Comparison of ENCODE assay signal across 8 cellular contexts in the genomic region with DNA sequence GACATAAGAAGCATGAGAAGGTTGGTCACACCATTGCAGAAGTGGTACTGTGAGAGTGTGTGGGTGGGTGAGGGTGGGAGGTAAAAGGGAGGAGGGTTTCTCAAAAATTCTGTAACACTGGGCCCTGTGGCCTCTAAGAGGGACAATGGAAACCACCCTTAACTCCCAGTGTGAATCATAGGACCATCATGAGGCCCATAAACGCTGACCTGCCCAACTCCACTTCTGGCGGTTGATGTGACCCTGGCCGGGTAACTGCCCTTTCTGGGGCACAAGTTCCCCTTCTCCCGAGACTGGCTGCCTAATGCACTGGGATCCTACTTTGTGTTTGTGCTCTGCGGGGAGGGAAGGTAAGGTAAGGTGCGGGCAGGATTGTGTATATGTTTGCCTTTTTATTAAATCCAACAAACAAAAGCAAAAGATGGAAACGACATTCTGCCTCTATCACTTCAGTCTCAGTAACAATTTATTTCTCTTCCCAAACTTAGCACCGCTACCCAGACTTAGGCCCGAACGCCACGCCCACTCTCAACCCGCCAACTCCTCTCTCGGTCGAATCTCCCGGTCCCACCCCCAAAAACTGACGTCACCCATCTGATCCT. TPM values are rescaled to one million over a fixed set of nuclear protein-coding genes. Genes with fewer than 3 reads are reported as not detected.
A peak's percentile ranks its signal among the peaks of the same experiment; 100 is the strongest.
DNase-seq lines count a peak whose midpoint lies in the region; ATAC-seq, FAIRE-seq and TF ChIP-seq lines count a peak whose summit lies in the region.

No MANE protein-coding gene starts in this region.

- H4K20me1 ChIP-seq in H9 (ENCODE audit: control insufficient read depth, insufficient read depth, insufficient read length) (no peaks in the 10 kb centered on the region), Loucy (ENCODE audit: insufficient read depth, low read length, poor library complexity, severe bottlenecking) (no peaks in the 10 kb centered on the region)

- peaks cover 19 to 25% of the 10 kb centered on the region in 2 experiments for H3K4me1 Mint-ChIP-seq in H9

- H2BK5ac ChIP-seq in H9 (ENCODE audit: insufficient read length, low read length) (no peak overlapping the region), trophoblast cell (ENCODE audit: low read depth, low read length, poor library complexity) (no peak overlapping the region)

- peaks cover 15% of the 10 kb centered on the region for H3K23me2 ChIP-seq in H9 (ENCODE audit: insufficient read length, low read depth, low read length, poor library complexity, severe bottlenecking)

- peaks cover 3% of the 10 kb centered on the region; the same call in 1 of the 2 replicates for H3K4me1 ChIP-seq in H9 (ENCODE audit: insufficient read depth, low read length)
- H3K4me1 ChIP-seq in Loucy (ENCODE audit: insufficient read depth, low read length, poor library complexity, severe bottlenecking): peaks cover 11% of the 10 kb centered on the region
- H3K4me1 ChIP-seq in RWPE2 (ENCODE audit: insufficient read depth, poor library complexity, severe bottlenecking): peaks cover 4% of the 10 kb centered on the region
- peaks cover 4% of the 10 kb centered on the region for H3K4me1 ChIP-seq in cardiac muscle cell (ENCODE audit: low read depth)
- H3K4me1 ChIP-seq in trophoblast cell (ENCODE audit: control insufficient read depth in 1 of 2, insufficient read depth in 2 of 2, low read length in 2 of 2): peaks cover 6 to 12% of the 10 kb centered on the region in 2 experiments
- peaks cover 25% of the 10 kb centered on the region for H3K4me1 ChIP-seq in upper lobe of right lung

- H3K56ac ChIP-seq in H9 (ENCODE audit: insufficient read length, low read depth, low read length): no peak overlapping the region

- no peak overlapping the region for H2BK15ac ChIP-seq in H9 (ENCODE audit: low read depth, low read length)

- H3K9me2 ChIP-seq in Loucy (replicated peaks; ENCODE audit: low read depth, low read length): no peaks in the 10 kb centered on the region

- H4K12ac ChIP-seq in trophoblast cell (ENCODE audit: low read depth, low read length): no peak overlapping the region

- H3K27ac ChIP-seq in H9 (ENCODE audit: insufficient read length, low read depth, low read length) (peak overlapping the region; percentile 17), RWPE2 (ENCODE audit: poor library complexity, severe bottlenecking) (peak overlapping the region; percentile 81), cardiac muscle cell (peak overlapping the region; percentile 86), trophoblast cell (ENCODE audit: low read depth, low read length) (no peak overlapping the region), upper lobe of right lung (peak overlapping the region; percentile 92)

- H2BK12ac ChIP-seq in H9 (ENCODE audit: insufficient read length, low read depth, low read length) (no peak overlapping the region), trophoblast cell (ENCODE audit: low read length) (no peak overlapping the region)

- H4K8ac ChIP-seq in H9 (replicated peaks; ENCODE audit: insufficient read length, low read depth, low read length) (no peak overlapping the region), trophoblast cell (ENCODE audit: low read depth, low read length) (peak overlapping the region; percentile 70)

- peak; percentile 91 for FAIRE-seq in G401.6 (lab: Jason Lieb, UNC)

- no peak overlapping the region for H2BK120ac ChIP-seq in H9 (ENCODE audit: low read depth, low read length, poor library complexity, severe bottlenecking)
- no peak overlapping the region for H2BK120ac ChIP-seq in trophoblast cell (ENCODE audit: insufficient read depth, low read length, poor library complexity)

- peaks cover 20 to 42% (median 31%) of the 10 kb centered on the region in 3 experiments for H3K36me3 Mint-ChIP-seq in H9 (ENCODE audit: insufficient read depth in 1 of 3, low read depth in 3 of 3)

- peak overlapping the region; percentile 98 to 99 for H3K4me3 Mint-ChIP-seq in H9

- WGBS in H9 (ENCODE audit: extremely low coverage, insufficient read length, low lambda C conversion rate): no CpG with 5 or more reads among the region's 16 CpGs
- no CpG with 5 or more reads among the region's 16 CpGs for WGBS in trophoblast cell (ENCODE audit: extremely low coverage, insufficient coverage, insufficient read length)

- DNase-seq in H9 (peak; percentile 96), RWPE2 (ENCODE audit: low spot score) (peak; percentile 93), cardiac muscle cell (ENCODE audit: low read depth in 1 of 2, low spot score in 1 of 2) (peak; percentile 88 to 94), trophoblast cell (peak; percentile 53 to 75), upper lobe of right lung (peak; percentile 93)
- DNase-seq in activated naive CD4-positive, alpha-beta T cell treated with anti-CD3 and anti-CD28 coated beads, Interleukin-2, amount 50 U/mL, for 16 hours: peak; percentile 94

- H3K9me3 Mint-ChIP-seq in H9: no peaks in the 10 kb centered on the region

- no peak overlapping the region for H2AFZ ChIP-seq in H9 (ENCODE audit: low read length)
- H2AFZ ChIP-seq in Loucy (ENCODE audit: low read length): peak overlapping the region; percentile 80
- peak overlapping the region; percentile 33 for H2AFZ ChIP-seq in trophoblast cell (ENCODE audit: insufficient read depth, low read length, poor library complexity)

- H2AK5ac ChIP-seq in H9 (ENCODE audit: insufficient read length, low read length) (no peak overlapping the region), trophoblast cell (ENCODE audit: low read length) (no peak overlapping the region)

- peak overlapping the region; percentile 98; the same call in 1 of the 2 replicates for H3K14ac ChIP-seq in H9 (ENCODE audit: insufficient read depth, low read length)
- no peak overlapping the region for H3K14ac ChIP-seq in trophoblast cell (ENCODE audit: low read length)

- peaks cover 13% of the 10 kb centered on the region for H3K27me3 Mint-ChIP-seq in H9 (ENCODE audit: low read depth)

- peaks cover 3% of the 10 kb centered on the region; the same call in 1 of the 2 replicates for H3K27me3 ChIP-seq in H9 (ENCODE audit: insufficient read depth, low read length)
- H3K27me3 ChIP-seq in Loucy (ENCODE audit: insufficient read depth, low read length, poor library complexity, severe bottlenecking): no peaks in the 10 kb centered on the region
- H3K27me3 ChIP-seq in RWPE2 (ENCODE audit: insufficient read depth, poor library complexity, severe bottlenecking): no peaks in the 10 kb centered on the region
- peaks cover 15% of the 10 kb centered on the region for H3K27me3 ChIP-seq in cardiac muscle cell
- peaks cover 11% of the 10 kb centered on the region for H3K27me3 ChIP-seq in trophoblast cell (ENCODE audit: insufficient read depth, low read length)
- H3K27me3 ChIP-seq in upper lobe of right lung: peaks cover 6% of the 10 kb centered on the region

- H4K5ac ChIP-seq in H9 (ENCODE audit: insufficient read length, low read depth, low read length): no peak overlapping the region

- H3K36me3 ChIP-seq in Loucy (ENCODE audit: insufficient read depth, low read length): no peaks in the 10 kb centered on the region
- H3K36me3 ChIP-seq in RWPE2 (ENCODE audit: low read depth): peaks cover 32% of the 10 kb centered on the region
- no peaks in the 10 kb centered on the region for H3K36me3 ChIP-seq in cardiac muscle cell
- H3K36me3 ChIP-seq in trophoblast cell (ENCODE audit: control insufficient read depth in 1 of 2, insufficient read depth in 2 of 2, low read length in 2 of 2): peaks cover 12 to 13% of the 10 kb centered on the region in 2 experiments
- H3K36me3 ChIP-seq in upper lobe of right lung: peaks cover 24% of the 10 kb centered on the region

- no peak overlapping the region for H3K23ac ChIP-seq in H9 (ENCODE audit: insufficient read length, low read depth, low read length)
- H3K23ac ChIP-seq in trophoblast cell (ENCODE audit: low read length): no peak overlapping the region

- TF ChIP-seq CTCF in H9 (conservative IDR thresholded peaks at IDR 0.05): no peak
- no peak for TF ChIP-seq CTCF in Loucy (conservative IDR thresholded peaks at IDR 0.05; ENCODE audit: low read length)
- TF ChIP-seq CTCF in RWPE2 (IDR thresholded peaks at IDR 0.05; ENCODE audit: poor library complexity, severe bottlenecking): no peak
- no peak for TF ChIP-seq CTCF in cardiac muscle cell (IDR thresholded peaks at IDR 0.05; ENCODE audit: low read depth, low read length)
- TF ChIP-seq CTCF in upper lobe of right lung (IDR thresholded peaks at IDR 0.05): no peak

- H4K91ac ChIP-seq in H9 (ENCODE audit: insufficient read length, low read depth, low read length) (no peak overlapping the region), trophoblast cell (ENCODE audit: low read depth, low read length) (no peak overlapping the region)

- no peak overlapping the region for H3T11ph ChIP-seq in H9 (ENCODE audit: low read length)

- peak overlapping the region; percentile 94 for H3K9ac ChIP-seq in H9 (ENCODE audit: extremely low read depth, insufficient read length, low read length)
- peak overlapping the region; percentile 95 for H3K9ac ChIP-seq in Loucy (ENCODE audit: low read depth, low read length, poor library complexity, severe bottlenecking)
- peak overlapping the region; percentile 88 for H3K9ac ChIP-seq in trophoblast cell (ENCODE audit: low read length)

- H3K4me3 ChIP-seq in Loucy (ENCODE audit: low read length, poor library complexity, severe bottlenecking) (peak overlapping the region; percentile 80), RWPE2 (ENCODE audit: severe bottlenecking) (peak overlapping the region; percentile 51), cardiac muscle cell (peak overlapping the region; percentile 57), trophoblast cell (ENCODE audit: low read depth, low read length) (peak overlapping the region; percentile 90), upper lobe of right lung (peak overlapping the region; percentile 78)

- H3K4ac ChIP-seq in H9 (ENCODE audit: low read depth, low read length) (no peak overlapping the region), trophoblast cell (ENCODE audit: low read depth, low read length) (no peak overlapping the region)

- H3K4me2 ChIP-seq in H9 (ENCODE audit: insufficient read depth, insufficient read length, low read length): peak overlapping the region; percentile 44
- H3K4me2 ChIP-seq in Loucy (ENCODE audit: low read depth, low read length, poor library complexity, severe bottlenecking): peak overlapping the region; percentile 95
- peak overlapping the region; percentile 73 for H3K4me2 ChIP-seq in trophoblast cell (ENCODE audit: low read length)

- H3K9me3 ChIP-seq in H9 (ENCODE audit: control insufficient read depth, low read depth, low read length): no peaks in the 10 kb centered on the region
- no peaks in the 10 kb centered on the region for H3K9me3 ChIP-seq in Loucy (ENCODE audit: insufficient read depth, low read depth, low read length)
- H3K9me3 ChIP-seq in RWPE2 (ENCODE audit: severe bottlenecking): no peaks in the 10 kb centered on the region
- no peaks in the 10 kb centered on the region for H3K9me3 ChIP-seq in cardiac muscle cell (ENCODE audit: low read depth)
- H3K9me3 ChIP-seq in trophoblast cell (ENCODE audit: insufficient read depth, low read depth, low read length): no peaks in the 10 kb centered on the region
- H3K9me3 ChIP-seq in upper lobe of right lung: no peaks in the 10 kb centered on the region

- H3F3A ChIP-seq in Loucy (ENCODE audit: low read depth): no peaks in the 10 kb centered on the region

- H3K27ac Mint-ChIP-seq in H9: peak overlapping the region; percentile 100

- H2BK20ac ChIP-seq in H9 (ENCODE audit: low read depth, low read length, poor library complexity, severe bottlenecking): no peak overlapping the region

- peak; percentile 59 for ATAC-seq in RWPE2 (ENCODE audit: low read depth)
- ATAC-seq in upper lobe of right lung: peak; percentile 78

- intact Hi-C loops in upper lobe of right lung (cut with DNase I): no loop called here

- H3K79me1 ChIP-seq in H9 (ENCODE audit: insufficient read depth, low read depth, low read length, poor library complexity, severe bottlenecking) (no peaks in the 10 kb centered on the region), trophoblast cell (ENCODE audit: low read length) (peaks cover 11% of the 10 kb centered on the region)

- H3K79me2 ChIP-seq in H9 (ENCODE audit: insufficient read depth, low read length) (no peaks in the 10 kb centered on the region), Loucy (ENCODE audit: insufficient read depth, low read length) (peaks cover 17% of the 10 kb centered on the region), trophoblast cell (ENCODE audit: control insufficient read depth, insufficient read depth, low read length, poor library complexity) (peaks cover 7% of the 10 kb centered on the region)

- H3K18ac ChIP-seq in H9 (ENCODE audit: insufficient read length, low read depth, low read length): no peak overlapping the region
- no peak overlapping the region for H3K18ac ChIP-seq in trophoblast cell (ENCODE audit: low read length)

RNA-seq across cellular contexts. Expression of a gene that starts 0.5 kb away (rescaled TPM):
- total RNA-seq in H9 (2021) (58.4 and 66.7 TPM in 2 replicates), cardiac muscle cell (8.1 and 11.9 TPM in 2 replicates), upper lobe of right lung (26.9 TPM)
- polyA plus RNA-seq in cardiac muscle cell: 20.0 and 21.6 TPM in 2 replicates
- polyA plus RNA-seq in trophoblast cell (2013): 7.1 and 7.9 TPM in 2 replicates

RNA-seq across cellular contexts. Expression of a gene that starts 1.0 kb away (rescaled TPM):
- total RNA-seq in H9 (2021) (2.1 and 2.9 TPM in 2 replicates), cardiac muscle cell (2.2 and 4.8 TPM in 2 replicates), upper lobe of right lung (8.0 TPM)
- 3.7 and 3.9 TPM in 2 replicates for polyA plus RNA-seq in cardiac muscle cell
- polyA plus RNA-seq in trophoblast cell (2013): 2.7 and 2.8 TPM in 2 replicates

RNA-seq across cellular contexts. Expression of a gene that starts 4.5 kb away (rescaled TPM):
- total RNA-seq in H9 (2021) (6.1 and 6.5 TPM in 2 replicates), cardiac muscle cell (0.07 and 1.3 TPM in 2 replicates), upper lobe of right lung (2.0 TPM)
- 0.33 TPM in 1 of 2 replicates, not detected in the other for polyA plus RNA-seq in cardiac muscle cell
- polyA plus RNA-seq in trophoblast cell (2013): 0.48 and 0.51 TPM in 2 replicates

RNA-seq across cellular contexts. Expression of a gene that starts 11.2 kb away (rescaled TPM):
- total RNA-seq in H9 (2021) (50.2 and 53.3 TPM in 2 replicates), cardiac muscle cell (22.6 and 34.4 TPM in 2 replicates), upper lobe of right lung (24.3 TPM)
- polyA plus RNA-seq in cardiac muscle cell: 59.6 and 66.7 TPM in 2 replicates
- 18.6 and 18.9 TPM in 2 replicates for polyA plus RNA-seq in trophoblast cell (2013)

RNA-seq across cellular contexts. Expression of a gene that starts 16.5 kb away (rescaled TPM):
- total RNA-seq in H9 (2021): 20.5 and 20.9 TPM in 2 replicates
- total RNA-seq in cardiac muscle cell: 21.9 and 23.3 TPM in 2 replicates
- 9.0 and 11.7 TPM in 2 replicates for polyA plus RNA-seq in cardiac muscle cell
- 1.1 and 1.4 TPM in 2 replicates for polyA plus RNA-seq in trophoblast cell (2013)
- 21.2 TPM for total RNA-seq in upper lobe of right lung

Comparison
In these comparisons a context has a peak if more than half of its experiments do, and no peak if none do; other contexts are left out.
1. H3K4me2 ChIP-seq: peak in every context shown above with its lines; median percentile 95 in Loucy; 73 in trophoblast cell; 44 in H9.